Comparison of ENCODE assay signal across 1 cellular context in genomic region chr22:37021710-37022482, GRCh38.
TF ChIP-seq lines count a peak whose summit lies in the region.

No MANE protein-coding gene starts in this region.

TF ChIP-seq in endothelial cell of umbilical vein, 7 proteins besides CTCF, POLR2A, EP300 and RAD21:
- TF ChIP-seq EZH2 (IDR thresholded peaks at IDR 0.05; ENCODE audit: borderline replicate concordance, low read depth, low read length, severe bottlenecking): no peak
- no peak for TF ChIP-seq MAX (IDR thresholded peaks at IDR 0.05; ENCODE audit: insufficient read depth, insufficient read length)
- no peak for TF ChIP-seq POLR2AphosphoS5 (IDR thresholded peaks at IDR 0.05; ENCODE audit: insufficient read depth, low read depth, low read length)
- no peak for TF ChIP-seq FOS (IDR thresholded peaks at IDR 0.05; ENCODE audit: borderline replicate concordance, insufficient read depth, low read length)
- TF ChIP-seq MYC (IDR thresholded peaks at IDR 0.05; ENCODE audit: low read depth, low read length): no peak
- no peak for TF ChIP-seq JUN (IDR thresholded peaks at IDR 0.05; ENCODE audit: borderline replicate concordance, insufficient read depth, insufficient read length, low read depth)
- TF ChIP-seq GATA2 (IDR thresholded peaks at IDR 0.05; ENCODE audit: insufficient read depth, insufficient read length, low read depth, low read length): no peak
